Comparison of ENCODE assay signal across 16 cellular contexts in the genomic region with DNA sequence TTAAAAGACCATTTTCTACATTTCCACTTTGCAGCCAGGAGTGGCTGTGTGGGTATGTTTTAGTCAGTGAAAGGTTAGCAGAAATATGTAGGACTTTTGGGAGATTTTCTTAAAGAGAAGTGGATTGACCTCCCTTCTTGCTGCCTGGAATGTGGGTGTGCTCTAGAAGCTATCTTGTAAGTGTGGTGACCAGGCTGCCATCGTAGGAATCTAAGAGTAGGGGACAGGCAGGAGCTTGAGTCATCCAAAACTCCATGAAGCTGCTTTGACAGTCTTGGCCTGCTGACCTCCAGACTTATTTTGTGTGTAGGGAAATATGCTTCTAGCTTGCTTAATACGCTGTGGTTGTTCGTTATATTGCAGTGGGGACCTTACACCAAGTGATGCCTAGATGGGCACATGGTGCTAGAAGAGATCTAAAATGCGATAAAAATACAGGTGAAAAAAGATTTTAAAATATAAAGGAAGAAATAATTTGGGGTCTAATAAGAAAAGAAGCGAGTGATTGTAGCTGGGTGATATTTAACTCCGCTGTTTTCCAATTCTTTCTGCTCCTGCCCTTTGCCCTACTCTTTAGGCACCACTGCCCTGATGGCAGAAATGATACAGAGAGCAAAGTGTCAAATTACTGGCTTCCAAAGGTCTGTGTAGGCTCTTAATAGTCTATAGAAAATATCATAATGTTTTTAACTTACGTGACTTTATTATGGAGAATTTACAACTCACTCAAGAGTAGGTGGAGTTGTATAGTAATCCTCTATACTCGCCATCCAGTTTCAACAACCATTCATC.
A peak's percentile ranks its signal among the peaks of the same experiment; 100 is the strongest.
DNase-seq lines count a peak whose midpoint lies in the region; ATAC-seq, FAIRE-seq and TF ChIP-seq lines count a peak whose summit lies in the region.
"Had no signal": no experiment of that assay in that cellular context is flagged by ENCODE, and none has a peak within 500 bp of the region (broad histone marks: within the 10 kb centered on the region; RNA-seq: fewer than 3 reads in every experiment).

No MANE protein-coding gene starts in this region.

- no peak overlapping the region for H3K9ac ChIP-seq in IMR-90 (ENCODE audit: low read depth, low read length)

- H3K36me3 ChIP-seq in IMR-90 (ENCODE audit: control insufficient read depth, insufficient read depth, low read length): no peaks in the 10 kb centered on the region
- H3K36me3 ChIP-seq in brain microvascular endothelial cell (replicated peaks): no peaks in the 10 kb centered on the region
- H3K36me3 ChIP-seq in small intestine (ENCODE audit: control insufficient read depth in 2 of 2, insufficient read depth in 2 of 2, low read length in 2 of 2): no peaks in the 10 kb centered on the region
- H3K36me3 ChIP-seq: prostate gland, SJSA1, tibial artery had no signal

- peak overlapping the region in 1 of 2 experiments; percentile 25; a peak in 2 of 4 replicates for H4K8ac ChIP-seq in IMR-90 (ENCODE audit: low read depth in 2 of 2, low read length in 2 of 2)

- DNase-seq in IMR-90 (no peak), brain microvascular endothelial cell (peak; percentile 56), kidney tubule cell (ENCODE audit: low spot score) (peak; percentile 76), small intestine (peak; percentile 70), substantia nigra (lab: John Stamatoyannopoulos, UW) (no peak)
- no peak for DNase-seq in stimulated activated CD4-positive, alpha-beta T cell treated with anti-CD3 and anti-CD28 coated beads, Interleukin-15, amount 100 ng/mL, for 24 hours
- DNase-seq: aorta; CD4-positive, alpha-beta memory T cell; effector CD4-positive, alpha-beta T cell; stimulated activated CD4-positive, alpha-beta T cell treated with anti-CD3 and anti-CD28 coated beads, Interleukin-1b, Interleukin-23, amount 100 ng/mL, for 48 hours; tibial artery had no signal

- peak overlapping the region; percentile 5; the same call in 1 of the 2 replicates for H3K14ac ChIP-seq in IMR-90 (replicated peaks; ENCODE audit: low read depth, low read length)

- H3K4me3 ChIP-seq in IMR-90 (ENCODE audit: insufficient read depth, low read depth, low read length): no peak overlapping the region
- no peak overlapping the region for H3K4me3 ChIP-seq in brain microvascular endothelial cell (ENCODE audit: low read depth, low read length)
- H3K4me3 ChIP-seq in small intestine (ENCODE audit: low read depth in 1 of 2, low read length in 2 of 2): no peak overlapping the region
- H3K4me3 ChIP-seq: prostate gland, SJSA1, tibial artery had no signal

- no TSS peak for BruUV-seq in IMR-90 (replicated peaks; lab: Mats Ljungman, UMichigan)

- H2BK120ac ChIP-seq in IMR-90 (ENCODE audit: low read depth, low read length): peak overlapping the region; percentile 38

- peak overlapping the region; percentile 21; the same call in 1 of the 3 replicates for H2BK15ac ChIP-seq in IMR-90 (ENCODE audit: low read depth, low read length)

- H3K4ac ChIP-seq in IMR-90 (ENCODE audit: low read depth, low read length): peak overlapping the region; percentile 44

- H2AK5ac ChIP-seq in IMR-90 (ENCODE audit: low read depth, low read length): peak overlapping the region; percentile 73; the same call in 1 of the 2 replicates

- TF ChIP-seq RAD21 in IMR-90 (IDR thresholded peaks at IDR 0.05; ENCODE audit: low read length): no peak

- ATAC-seq in IMR-90 (ENCODE audit: low read depth) (peak; percentile 9), HG03108 (IDR thresholded peaks at IDR 0.05; ENCODE audit: unreplicated experiment) (no peak), HG03460 (IDR thresholded peaks at IDR 0.05; ENCODE audit: unreplicated experiment) (no peak)

- POLR2A ChIA-PET in IMR-90 (lab: Charles Lee; ENCODE audit: unreplicated experiment): no interaction called here

- H3K18ac ChIP-seq in IMR-90 (ENCODE audit: low read depth, low read length): no peak overlapping the region

- intact Hi-C loops in IMR-90 (cut with micrococcal nuclease): no loop called here

- H3K4me2 ChIP-seq in IMR-90 (ENCODE audit: low read depth, low read length): no peak overlapping the region

- H3K23ac ChIP-seq in IMR-90 (ENCODE audit: low read depth, low read length): no peak overlapping the region

- peak overlapping the region; percentile 67 for H2BK20ac ChIP-seq in IMR-90 (ENCODE audit: low read depth, low read length)

- no peak for TF ChIP-seq CTCF in IMR-90 (conservative IDR thresholded peaks at IDR 0.05; ENCODE audit: low read depth, low read length)
- no peak for TF ChIP-seq CTCF in brain microvascular endothelial cell (IDR thresholded peaks at IDR 0.05; ENCODE audit: low read depth, low read length, missing control alignments)

- CTCF ChIA-PET in IMR-90 (lab: Yijun Ruan, JAX): no interaction called here

- H4K20me1 ChIP-seq in IMR-90 (ENCODE audit: insufficient read depth, low read length): no peaks in the 10 kb centered on the region

- no peak overlapping the region for H2AK9ac ChIP-seq in IMR-90 (replicated peaks; ENCODE audit: low read depth, low read length, poor library complexity)

- H4K5ac ChIP-seq in IMR-90 (ENCODE audit: low read depth, low read length): no peak overlapping the region

- no peak for FAIRE-seq in small intestine (lab: Jason Lieb, UNC)
- FAIRE-seq: G401.6 had no signal

- in situ Hi-C loops in IMR-90 (cut with MboI; ENCODE audit: low sequenced_read_pairs) (no loop called here), brain microvascular endothelial cell (cut with HindIII; ENCODE audit: low pct_ligation_motif_present, low sequenced_read_pairs) (no loop called here)

- H4K91ac ChIP-seq in IMR-90 (ENCODE audit: insufficient read depth, low read depth, low read length): peak overlapping the region; percentile 27; the same call in 1 of the 2 replicates

- dilution Hi-C loops in IMR-90 (cut with HindIII; ENCODE audit: low sequenced_read_pairs, unreplicated experiment): no loop called here

- H3K9me3 ChIP-seq in IMR-90 (ENCODE audit: control insufficient read depth, insufficient read depth, low read length) (no peaks in the 10 kb centered on the region), small intestine (ENCODE audit: control insufficient read depth, low read depth) (no peaks in the 10 kb centered on the region)
- H3K9me3 ChIP-seq: prostate gland, SJSA1, tibial artery had no signal

- peaks cover 13% of the 10 kb centered on the region; the same call in 1 of the 2 replicates for H3K4me1 ChIP-seq in IMR-90 (ENCODE audit: control insufficient read depth, insufficient read depth, low read length)
- peaks cover 5 to 14% of the 10 kb centered on the region in 2 donors for H3K4me1 ChIP-seq in small intestine (ENCODE audit: control insufficient read depth in 2 of 2, insufficient read depth in 1 of 2, low read depth in 1 of 2, low read length in 1 of 2)
- H3K4me1 ChIP-seq: prostate gland had no signal

- peaks cover 5% of the 10 kb centered on the region; the same call in 1 of the 2 replicates for H3K9me1 ChIP-seq in IMR-90 (ENCODE audit: insufficient read depth, low read length)

- H3K27me3 ChIP-seq in IMR-90 (ENCODE audit: control insufficient read depth, insufficient read depth, low read length) (no peaks in the 10 kb centered on the region), brain microvascular endothelial cell (replicated peaks) (no peaks in the 10 kb centered on the region), small intestine (ENCODE audit: control insufficient read depth in 2 of 2, insufficient read depth in 2 of 2, low read length in 2 of 2) (no peaks in the 10 kb centered on the region)
- H3K27me3 ChIP-seq: SJSA1, tibial artery had no signal

- H2AFZ ChIP-seq in IMR-90 (replicated peaks; ENCODE audit: low read length, poor library complexity): no peak overlapping the region

- WGBS in IMR-90 (ENCODE audit: extremely low coverage in 2 of 2, insufficient read length in 1 of 2), 2 experiments: 82 to 100% methylated on average over 2 to 4 of the region's 8 CpGs
- WGBS in small intestine, 3 donors: 63 to 81% (median 64%) methylated on average over 8 of the region's 8 CpGs

- H3K27ac ChIP-seq in IMR-90 (ENCODE audit: insufficient read depth, low read length) (no peak overlapping the region), brain microvascular endothelial cell (peak overlapping the region; percentile 42), small intestine (ENCODE audit: low read depth in 1 of 2, low read length in 1 of 2) (no peak overlapping the region), substantia nigra (ENCODE audit: low read depth, low read length, poor library complexity, severe bottlenecking) (no peak overlapping the region)
- H3K27ac ChIP-seq: prostate gland, SJSA1, tibial artery had no signal

- no peaks in the 10 kb centered on the region for H3K79me1 ChIP-seq in IMR-90 (ENCODE audit: low read depth in 1 of 2, low read length in 2 of 2)

- TF ChIP-seq POLR2A in IMR-90 (IDR thresholded peaks at IDR 0.05; ENCODE audit: low read depth, low read length): no peak

- H3K56ac ChIP-seq in IMR-90 (ENCODE audit: extremely low read depth, insufficient read depth, low read length): no peak overlapping the region

- H2BK5ac ChIP-seq in IMR-90 (ENCODE audit: low read depth, low read length, poor library complexity, severe bottlenecking): no peak overlapping the region

TF ChIP-seq in IMR-90, 13 proteins besides CTCF, POLR2A, EP300 and RAD21:
- TF ChIP-seq FOS (IDR thresholded peaks at IDR 0.05; ENCODE audit: low read depth, low read length) (no peak), RCOR1 (IDR thresholded peaks at IDR 0.05; ENCODE audit: insufficient replicate concordance, low read length) (no peak), RFX5 (IDR thresholded peaks at IDR 0.05; ENCODE audit: low read depth, low read length) (no peak), BHLHE40 (IDR thresholded peaks at IDR 0.05; ENCODE audit: low read depth, low read length) (no peak), SMC3 (IDR thresholded peaks at IDR 0.05; ENCODE audit: low read depth, low read length) (no peak)
- TF ChIP-seq, protein P1, sequence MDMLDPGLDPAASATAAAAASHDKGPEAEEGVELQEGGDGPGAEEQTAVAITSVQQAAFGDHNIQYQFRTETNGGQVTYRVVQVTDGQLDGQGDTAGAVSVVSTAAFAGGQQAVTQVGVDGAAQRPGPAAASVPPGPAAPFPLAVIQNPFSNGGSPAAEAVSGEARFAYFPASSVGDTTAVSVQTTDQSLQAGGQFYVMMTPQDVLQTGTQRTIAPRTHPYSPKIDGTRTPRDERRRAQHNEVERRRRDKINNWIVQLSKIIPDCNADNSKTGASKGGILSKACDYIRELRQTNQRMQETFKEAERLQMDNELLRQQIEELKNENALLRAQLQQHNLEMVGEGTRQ (IDR thresholded peaks at IDR 0.05; ENCODE audit: low read depth, low read length): no peak
- TF ChIP-seq, protein P2, sequence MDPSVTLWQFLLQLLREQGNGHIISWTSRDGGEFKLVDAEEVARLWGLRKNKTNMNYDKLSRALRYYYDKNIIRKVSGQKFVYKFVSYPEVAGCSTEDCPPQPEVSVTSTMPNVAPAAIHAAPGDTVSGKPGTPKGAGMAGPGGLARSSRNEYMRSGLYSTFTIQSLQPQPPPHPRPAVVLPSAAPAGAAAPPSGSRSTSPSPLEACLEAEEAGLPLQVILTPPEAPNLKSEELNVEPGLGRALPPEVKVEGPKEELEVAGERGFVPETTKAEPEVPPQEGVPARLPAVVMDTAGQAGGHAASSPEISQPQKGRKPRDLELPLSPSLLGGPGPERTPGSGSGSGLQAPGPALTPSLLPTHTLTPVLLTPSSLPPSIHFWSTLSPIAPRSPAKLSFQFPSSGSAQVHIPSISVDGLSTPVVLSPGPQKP (IDR thresholded peaks at IDR 0.05; ENCODE audit: borderline replicate concordance, low read depth, low read length): no peak

Comparison
In these comparisons a context has a peak if more than half of its experiments do, and no peak if none do; other contexts are left out.
1. DNase-seq: peak in brain microvascular endothelial cell (single experiment), kidney tubule cell (single experiment) and small intestine (single experiment); none in IMR-90 (single experiment), stimulated activated CD4-positive, alpha-beta T cell treated with anti-CD3 and anti-CD28 coated beads, Interleukin-15, amount 100 ng/mL, for 24 hours (single experiment) and substantia nigra (0 of 49).